Comparison of ENCODE assay signal across 17 cellular contexts in the genomic region with DNA sequence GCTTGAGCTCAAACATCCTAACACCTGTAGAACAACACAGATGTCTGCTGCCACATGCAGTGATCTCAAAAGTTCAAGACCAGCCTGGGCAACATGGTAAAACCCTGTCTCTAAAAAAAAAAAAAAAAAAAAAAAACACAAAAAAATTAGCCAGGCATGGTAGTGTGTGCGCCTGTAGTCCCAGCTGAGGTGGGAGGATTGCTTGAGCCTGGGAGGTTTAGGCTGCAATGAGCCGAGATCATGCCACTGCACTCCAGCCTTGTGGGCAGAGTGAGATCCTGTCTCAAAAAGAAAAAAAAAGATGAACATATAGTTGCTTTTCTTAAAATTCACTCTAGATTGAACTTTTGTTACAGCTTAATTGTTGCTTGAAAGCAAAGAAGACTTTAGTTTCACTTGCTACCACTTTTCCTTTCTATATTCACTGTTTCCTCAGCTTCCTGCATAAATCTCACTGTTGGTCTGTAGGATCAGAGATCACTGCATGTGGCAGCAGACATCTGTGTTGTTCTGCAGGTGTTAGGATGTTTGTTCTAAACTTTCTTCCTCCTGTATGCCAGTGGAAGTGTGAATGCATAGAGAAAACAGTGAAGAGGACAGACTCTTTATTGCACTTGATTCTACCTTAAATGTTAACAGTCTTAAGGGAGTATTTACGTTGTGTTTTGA. TPM values are rescaled to one million over a fixed set of nuclear protein-coding genes. Genes with fewer than 3 reads are reported as not detected.
DNase-seq lines count a peak whose midpoint lies in the region; ATAC-seq and TF ChIP-seq lines count a peak whose summit lies in the region.
"Had no signal": no experiment of that assay in that cellular context is flagged by ENCODE, and none has a peak within 500 bp of the region (broad histone marks: within the 10 kb centered on the region; RNA-seq: fewer than 3 reads in every experiment).

No MANE protein-coding gene starts in this region.

- 39 to 67% (median 61%) methylated on average over 3 of the region's 3 CpGs for WGBS in spleen, 5 donors

- peaks cover 51% of the 10 kb centered on the region for H3K4me1 Mint-ChIP-seq in activated CD8-positive, alpha-beta memory T cell treated with anti-CD3 and anti-CD28 coated beads, Interleukin-2, amount 10 ng/mL, durations not matched to agents 7 days and 5 days
- H3K4me1 Mint-ChIP-seq in activated naive CD8-positive, alpha-beta T cell treated with anti-CD3 and anti-CD28 coated beads, Interleukin-2, amount 50 U/mL, for 24 hours: peaks cover 54% of the 10 kb centered on the region

- TF ChIP-seq POLR2A in spleen (IDR thresholded peaks at IDR 0.05): no peak

- H3K4me3 Mint-ChIP-seq in activated CD8-positive, alpha-beta memory T cell treated with anti-CD3 and anti-CD28 coated beads, Interleukin-2, amount 10 ng/mL, durations not matched to agents 7 days and 5 days: peak overlapping the region; percentile 6
- no peak overlapping the region for H3K4me3 Mint-ChIP-seq in activated naive CD8-positive, alpha-beta T cell treated with anti-CD3 and anti-CD28 coated beads, Interleukin-2, amount 50 U/mL, for 24 hours

- no peak overlapping the region for H2AFZ ChIP-seq in MM.1S (ENCODE audit: low read length)

- H3K36me3 ChIP-seq in MM.1S (replicated peaks; ENCODE audit: insufficient read depth, low read length) (peaks cover 9% of the 10 kb centered on the region; the same call in 1 of the 2 replicates), spleen (peaks cover 3 to 99% (median 56%) of the 10 kb centered on the region in 6 donors)
- H3K36me3 ChIP-seq: uterus had no signal

- DNase-seq in activated CD8-positive, alpha-beta memory T cell treated with anti-CD3 and anti-CD28 coated beads, Interleukin-2, amount 10 ng/mL, durations not matched to agents 7 days and 5 days: no peak
- no peak for DNase-seq in activated CD8-positive, alpha-beta memory T cell treated with anti-CD3 and anti-CD28 coated beads, Interleukin-2, amount 50 U/mL, for 4 hours
- DNase-seq in MM.1S (peak; percentile 46), spleen (no peak), NCI-H1436 treated with DMSO at 0.1 percent for 48 hours (lab: John Stamatoyannopoulos, UW) (no peak)
- DNase-seq in activated naive CD8-positive, alpha-beta T cell treated with anti-CD3 and anti-CD28 coated beads, Interleukin-2, amount 50 U/mL, for 24 hours: no peak
- DNase-seq: activated gamma-delta T cell treated with Interleukin-2 at 50 U/mL for 16 hours, brain microvascular endothelial cell, lower lobe of right lung, NCI-H2029, NCI-H526 treated with DMSO at 0.1 percent for 48 hours, SK-N-SH, uterus had no signal

- 0 out of 2 replicates have a peak, but pooled peaks cover 2% of the 10 kb centered on the region for H3K79me2 ChIP-seq in MM.1S (ENCODE audit: low read length)

- intact Hi-C loops in spleen (cut with DNase I; ENCODE audit: low total_unique reads): no loop called here

- H3K27ac ChIP-seq in MM.1S (ENCODE audit: low read length): no peak overlapping the region
- H3K27ac ChIP-seq in spleen: peak overlapping the region in 5 of 8 donors; percentile 3 to 48 (median 37)
- H3K27ac ChIP-seq: brain microvascular endothelial cell, lower lobe of right lung, prostate gland, uterus had no signal

- peaks cover 55% of the 10 kb centered on the region for H3K36me3 Mint-ChIP-seq in activated CD8-positive, alpha-beta memory T cell treated with anti-CD3 and anti-CD28 coated beads, Interleukin-2, amount 10 ng/mL, durations not matched to agents 7 days and 5 days
- peaks cover 57% of the 10 kb centered on the region for H3K36me3 Mint-ChIP-seq in activated naive CD8-positive, alpha-beta T cell treated with anti-CD3 and anti-CD28 coated beads, Interleukin-2, amount 50 U/mL, for 24 hours (ENCODE audit: low read depth)

- H3K9me3 Mint-ChIP-seq in activated CD8-positive, alpha-beta memory T cell treated with anti-CD3 and anti-CD28 coated beads, Interleukin-2, amount 10 ng/mL, durations not matched to agents 7 days and 5 days (ENCODE audit: low read depth): no peaks in the 10 kb centered on the region
- H3K9me3 Mint-ChIP-seq in activated naive CD8-positive, alpha-beta T cell treated with anti-CD3 and anti-CD28 coated beads, Interleukin-2, amount 50 U/mL, for 24 hours: no peaks in the 10 kb centered on the region

- CTCF ChIA-PET in activated CD8-positive, alpha-beta memory T cell treated with anti-CD3 and anti-CD28 coated beads, Interleukin-2, amount 10 ng/mL, durations not matched to agents 7 days and 5 days (lab: Charles Lee): interaction anchor here (0.6 to 1.6 kb wide), 4 partner anchors 12 to 67 kb away, joined by 3 to 10 read pairs (median 6); a partner anchor contains a TSS

- H3K27me3 ChIP-seq in MM.1S (replicated peaks; ENCODE audit: insufficient read depth, low read length): no peaks in the 10 kb centered on the region
- no peaks in the 10 kb centered on the region for H3K27me3 ChIP-seq in spleen (replicated peaks in 1 of 7)
- H3K27me3 ChIP-seq: brain microvascular endothelial cell, uterus had no signal

- H3K9me2 ChIP-seq in MM.1S (replicated peaks; ENCODE audit: insufficient read depth, low read length): no peaks in the 10 kb centered on the region
- H3K9me2 ChIP-seq: SK-N-SH had no signal

- H3K27ac Mint-ChIP-seq in activated CD8-positive, alpha-beta memory T cell treated with anti-CD3 and anti-CD28 coated beads, Interleukin-2, amount 10 ng/mL, durations not matched to agents 7 days and 5 days: peak overlapping the region; percentile 61
- peak overlapping the region; percentile 37 for H3K27ac Mint-ChIP-seq in activated naive CD8-positive, alpha-beta T cell treated with anti-CD3 and anti-CD28 coated beads, Interleukin-2, amount 50 U/mL, for 24 hours

- H3K27me3 Mint-ChIP-seq in activated CD8-positive, alpha-beta memory T cell treated with anti-CD3 and anti-CD28 coated beads, Interleukin-2, amount 10 ng/mL, durations not matched to agents 7 days and 5 days: no peaks in the 10 kb centered on the region
- H3K27me3 Mint-ChIP-seq in activated naive CD8-positive, alpha-beta T cell treated with anti-CD3 and anti-CD28 coated beads, Interleukin-2, amount 50 U/mL, for 24 hours: no peaks in the 10 kb centered on the region

- peak; percentile 39 for ATAC-seq in activated CD8-positive, alpha-beta memory T cell treated with anti-CD3 and anti-CD28 coated beads, Interleukin-2, amount 10 ng/mL, durations not matched to agents 7 days and 5 days
- peak; percentile 24 for ATAC-seq in activated naive CD8-positive, alpha-beta T cell treated with anti-CD3 and anti-CD28 coated beads, Interleukin-2, amount 50 U/mL, for 24 hours
- no peak for ATAC-seq in HG02798 (IDR thresholded peaks at IDR 0.05; ENCODE audit: poor library complexity, unreplicated experiment)
- ATAC-seq in HG02642 (IDR thresholded peaks at IDR 0.05; ENCODE audit: poor library complexity, unreplicated experiment): no peak
- ATAC-seq: lower lobe of right lung, Panc1 had no signal

- peaks cover 7% of the 10 kb centered on the region; the same call in 1 of the 2 replicates for H4K20me1 ChIP-seq in MM.1S (ENCODE audit: insufficient read depth, low read length)

- peaks cover 15% of the 10 kb centered on the region for H3F3A ChIP-seq in MM.1S (ENCODE audit: insufficient read depth, low read length)

- no peak overlapping the region for H3K4me2 ChIP-seq in MM.1S (ENCODE audit: low read depth, low read length)
- H3K4me2 ChIP-seq: SK-N-SH had no signal

- TF ChIP-seq CTCF in MM.1S (IDR thresholded peaks at IDR 0.05; ENCODE audit: low read length) (no peak), spleen (IDR thresholded peaks at IDR 0.05 in 8 of 11, conservative IDR thresholded peaks at IDR 0.05 in 3 of 11) (no peak)

- H3K9me3 ChIP-seq in MM.1S (replicated peaks; ENCODE audit: insufficient read depth, low read length) (no peaks in the 10 kb centered on the region), spleen (no peaks in the 10 kb centered on the region)
- H3K9me3 ChIP-seq: lower lobe of right lung, prostate gland, SK-N-SH, uterus had no signal

- no peak overlapping the region for H3K4me3 ChIP-seq in MM.1S (ENCODE audit: low read length)
- no peak overlapping the region for H3K4me3 ChIP-seq in spleen
- H3K4me3 ChIP-seq: lower lobe of right lung, prostate gland, uterus had no signal

- no peak overlapping the region for H3K9ac ChIP-seq in MM.1S (ENCODE audit: low read length)
- H3K9ac ChIP-seq: SK-N-SH had no signal

- H3K4me1 ChIP-seq in MM.1S (ENCODE audit: low read length) (0 out of 2 replicates have a peak, but pooled peaks cover 14% of the 10 kb centered on the region), spleen (peaks cover 16 to 72% (median 54%) of the 10 kb centered on the region in 6 donors)
- H3K4me1 ChIP-seq: prostate gland, uterus had no signal

RNA-seq across cellular contexts. Expression of a gene that starts 12.6 kb away (rescaled TPM):
- total RNA-seq in activated CD8-positive, alpha-beta memory T cell treated with anti-CD3 and anti-CD28 coated beads, Interleukin-2, amount 10 ng/mL, durations not matched to agents 7 days and 5 days: 100 to 1,000 TPM; 139 to 183 TPM
- total RNA-seq in spleen: 100 to 1,000 TPM; 173 to 313 (median 255) TPM
- polyA plus RNA-seq in spleen: 100 to 1,000 TPM in 2 of 3 donors, 10 to 100 TPM in 1; 86.7 to 153 (median 128) TPM

Comparison
In these comparisons a context has a peak if more than half of its experiments do, and no peak if none do; other contexts are left out.
1. ATAC-seq: peak in activated CD8-positive, alpha-beta memory T cell treated with anti-CD3 and anti-CD28 coated beads, Interleukin-2, amount 10 ng/mL, durations not matched to agents 7 days and 5 days (single experiment) and activated naive CD8-positive, alpha-beta T cell treated with anti-CD3 and anti-CD28 coated beads, Interleukin-2, amount 50 U/mL, for 24 hours (single experiment); none in HG02798 (single experiment) and HG02642 (single experiment).